Comparison of ENCODE assay signal across 13 cellular contexts in the genomic region with DNA sequence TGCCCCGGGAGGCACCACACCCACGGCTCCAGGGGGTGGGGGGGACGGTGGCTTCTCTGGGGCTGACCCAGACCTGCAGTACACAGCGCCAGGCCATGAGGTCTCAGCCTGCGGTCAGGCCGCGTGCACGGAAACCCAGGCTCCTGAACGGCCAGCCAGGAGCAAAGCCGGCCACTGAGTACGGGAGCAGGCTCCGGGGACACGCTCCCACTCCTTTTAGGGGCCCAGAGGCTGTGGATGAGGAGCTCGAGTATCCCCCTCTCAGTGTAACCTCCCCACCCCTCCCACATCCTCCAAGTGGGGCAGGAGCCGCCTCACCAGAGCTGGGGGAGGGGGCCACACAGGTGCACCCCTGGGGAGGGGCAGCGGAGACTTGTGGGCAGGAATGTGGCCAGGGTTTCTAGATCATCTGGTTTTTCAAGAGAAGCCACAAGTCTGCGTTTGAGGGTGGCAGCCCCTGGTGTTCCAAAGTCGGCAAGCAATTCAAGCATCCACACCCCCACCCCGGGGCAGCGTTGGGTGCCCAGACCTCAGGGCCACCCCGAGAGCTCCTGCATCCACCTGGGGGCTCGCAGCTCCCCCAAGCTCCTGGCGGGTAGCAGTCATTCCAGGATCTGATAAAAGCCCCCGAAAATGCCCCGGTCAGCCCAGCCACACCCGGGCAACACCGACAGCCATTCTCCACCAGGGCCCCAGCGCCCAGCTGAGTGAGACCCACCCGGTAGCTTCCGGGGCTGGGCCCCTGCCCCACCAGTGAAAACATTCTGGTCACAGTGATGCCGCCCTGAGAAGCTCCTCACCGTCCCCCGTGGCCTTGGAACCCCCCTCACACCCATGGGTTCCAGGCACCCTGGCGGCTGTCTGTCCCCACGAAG. TPM values are rescaled to one million over a fixed set of nuclear protein-coding genes. Genes with fewer than 3 reads are reported as not detected.
A peak's percentile ranks its signal among the peaks of the same experiment; 100 is the strongest.
DNase-seq lines count a peak whose midpoint lies in the region; ATAC-seq and TF ChIP-seq lines count a peak whose summit lies in the region.
"Had no signal": no experiment of that assay in that cellular context is flagged by ENCODE, and none has a peak within 500 bp of the region (broad histone marks: within the 10 kb centered on the region; RNA-seq: fewer than 3 reads in every experiment).

No MANE protein-coding gene starts in this region.

- peak in 2 of 3 donors; percentile 5 to 25 for ATAC-seq in natural killer cell
- ATAC-seq in natural killer cell treated with Interleukin-12 subunit alpha and Interleukin-12 subunit beta and Interleukin-15 and Interleukin-18, amount 100 ng/mL, for 72 hours, result no peak
- no peak for ATAC-seq in activated CD8-positive, alpha-beta T cell treated with anti-CD3 and anti-CD28 coated beads for 36 hours
- ATAC-seq: activated CD8-positive, alpha-beta T cell treated with anti-CD3 and anti-CD28 coated beads, Interleukin-2, amount 10 ng/mL, durations not matched to agents 7 days and 5 days had no signal

- H3K4me3 ChIP-seq in esophagus squamous epithelium, result peak overlapping the region; percentile 38 to 87 (median 41)
- peak overlapping the region; percentile 45 for H3K4me3 ChIP-seq in osteoblast (ENCODE audit: insufficient read depth, low read length)

- CTCF ChIA-PET in GM10248 (lab: Yijun Ruan, JAX), result no interaction called here
- CTCF ChIA-PET in activated CD8-positive, alpha-beta T cell treated with anti-CD3 and anti-CD28 coated beads for 36 hours (lab: Charles Lee), result no interaction called here

- 38 to 60% methylated on average over 3 to 4 of the region's 35 CpGs for WGBS in esophagus squamous epithelium, 2 donors

- H3K27ac ChIP-seq in esophagus squamous epithelium (peak overlapping the region; percentile 89 to 100 (median 96)), osteoblast (ENCODE audit: low read depth, low read length) (peak overlapping the region; percentile 91)

- H3K4me3 Mint-ChIP-seq in natural killer cell, result peak overlapping the region; percentile 25
- no peak overlapping the region for H3K4me3 Mint-ChIP-seq in natural killer cell treated with Interleukin-12 subunit alpha and Interleukin-12 subunit beta and Interleukin-15 and Interleukin-18, amount 100 ng/mL, for 72 hours
- no peak overlapping the region for H3K4me3 Mint-ChIP-seq in activated CD8-positive, alpha-beta T cell treated with anti-CD3 and anti-CD28 coated beads for 36 hours
- H3K4me3 Mint-ChIP-seq: activated CD8-positive, alpha-beta T cell treated with anti-CD3 and anti-CD28 coated beads, Interleukin-2, amount 10 ng/mL, durations not matched to agents 7 days and 5 days; activated naive CD8-positive, alpha-beta T cell treated with anti-CD3 and anti-CD28 coated beads, Interleukin-2, amount 10 ng/mL, durations not matched to agents 7 days and 5 days had no signal

- intact Hi-C loops in natural killer cell (cut with micrococcal nuclease) (no loop called here), esophagus squamous epithelium (cut with DNase I) (loop anchor here (10.0 kb wide), 1 partner anchor 53 kb away; no protein-coding TSS in a partner anchor)
- intact Hi-C loops in activated CD8-positive, alpha-beta T cell treated with anti-CD3 and anti-CD28 coated beads for 36 hours (cut with micrococcal nuclease), result no loop called here

- H3K27ac Mint-ChIP-seq in natural killer cell, result peak overlapping the region in 1 of 2 donors; percentile 22
- H3K27ac Mint-ChIP-seq in natural killer cell treated with Interleukin-12 subunit alpha and Interleukin-12 subunit beta and Interleukin-15 and Interleukin-18, amount 100 ng/mL, for 72 hours, result no peak overlapping the region
- H3K27ac Mint-ChIP-seq in activated CD8-positive, alpha-beta T cell treated with anti-CD3 and anti-CD28 coated beads for 36 hours, result no peak overlapping the region
- H3K27ac Mint-ChIP-seq: activated CD8-positive, alpha-beta T cell treated with anti-CD3 and anti-CD28 coated beads, Interleukin-2, amount 10 ng/mL, durations not matched to agents 7 days and 5 days; activated naive CD8-positive, alpha-beta T cell treated with anti-CD3 and anti-CD28 coated beads, Interleukin-2, amount 10 ng/mL, durations not matched to agents 7 days and 5 days had no signal

- H3K9me3 Mint-ChIP-seq in natural killer cell, result no peaks in the 10 kb centered on the region
- no peaks in the 10 kb centered on the region for H3K9me3 Mint-ChIP-seq in natural killer cell treated with Interleukin-12 subunit alpha and Interleukin-12 subunit beta and Interleukin-15 and Interleukin-18, amount 100 ng/mL, for 72 hours
- H3K9me3 Mint-ChIP-seq in activated CD8-positive, alpha-beta T cell treated with anti-CD3 and anti-CD28 coated beads for 36 hours, result no peaks in the 10 kb centered on the region

- H3K36me3 Mint-ChIP-seq in natural killer cell, result no peaks in the 10 kb centered on the region
- H3K36me3 Mint-ChIP-seq in natural killer cell treated with Interleukin-12 subunit alpha and Interleukin-12 subunit beta and Interleukin-15 and Interleukin-18, amount 100 ng/mL, for 72 hours, result peaks cover 7% of the 10 kb centered on the region
- H3K36me3 Mint-ChIP-seq in activated CD8-positive, alpha-beta T cell treated with anti-CD3 and anti-CD28 coated beads for 36 hours (ENCODE audit: low read depth), result peaks cover 8% of the 10 kb centered on the region

- in situ Hi-C loops in KBM-7 (cut with MboI; ENCODE audit: low pct_unique_long_range_greater_than_20kb, low sequenced_read_pairs), result no loop called here

- no peaks in the 10 kb centered on the region for H3K9me3 ChIP-seq in esophagus squamous epithelium
- H3K9me3 ChIP-seq in osteoblast (ENCODE audit: low read depth, low read length), result no peaks in the 10 kb centered on the region

- POLR2A ChIA-PET in GM10248 (lab: Yijun Ruan, JAX), result interaction anchor here (1.6 kb wide), 1 partner anchor 8 kb away, joined by 3 read pairs; no protein-coding TSS in a partner anchor
- POLR2A ChIA-PET in activated CD8-positive, alpha-beta T cell treated with anti-CD3 and anti-CD28 coated beads for 36 hours (lab: Charles Lee), result interaction anchor here (1.3 to 1.9 kb wide), 3 partner anchors 13 to 557 kb away, joined by 3 to 7 read pairs (median 6); no protein-coding TSS in a partner anchor

- peaks cover 0 to 31% (median 0%) of the 10 kb centered on the region in 3 donors for H3K36me3 ChIP-seq in esophagus squamous epithelium
- peaks cover 5% of the 10 kb centered on the region for H3K36me3 ChIP-seq in osteoblast (ENCODE audit: insufficient read depth, low read length)

- DNase-seq in natural killer cell (no peak), esophagus squamous epithelium (lab: John Stamatoyannopoulos, UW) (no peak), osteoblast (ENCODE audit: insufficient read length, low spot score, missing footprints) (no peak), KBM-7 (no peak), GM10248 (ENCODE audit: extremely low spot score) (no peak), NCI-H2029 treated with DMSO at 0.1 percent for 48 hours (lab: John Stamatoyannopoulos, UW) (no peak)
- no peak for DNase-seq in natural killer cell treated with Interleukin-12 subunit alpha and Interleukin-12 subunit beta and Interleukin-15 and Interleukin-18, amount 100 ng/mL, for 72 hours (ENCODE audit: low spot score)
- DNase-seq in activated CD8-positive, alpha-beta T cell treated with anti-CD3 and anti-CD28 coated beads for 36 hours, result no peak
- DNase-seq: activated CD8-positive, alpha-beta T cell treated with anti-CD3 and anti-CD28 coated beads, Interleukin-2, amount 10 ng/mL, durations not matched to agents 7 days and 5 days; activated naive CD8-positive, alpha-beta T cell treated with anti-CD3 and anti-CD28 coated beads, Interleukin-2, amount 10 ng/mL, durations not matched to agents 7 days and 5 days; effector CD8-positive, alpha-beta T cell; H7; NCI-H524 treated with DMSO at 0.1 percent for 48 hours had no signal

- no peak for TF ChIP-seq POLR2A in esophagus squamous epithelium (IDR thresholded peaks at IDR 0.05)

- H3K4me1 ChIP-seq in esophagus squamous epithelium (peaks cover 61 to 88% (median 62%) of the 10 kb centered on the region in 3 donors), osteoblast (ENCODE audit: insufficient read depth, low read length) (peaks cover 39% of the 10 kb centered on the region)

- peak overlapping the region; percentile 67 for H3K4me2 ChIP-seq in osteoblast (ENCODE audit: insufficient read depth, low read length)

- H3K27me3 ChIP-seq in esophagus squamous epithelium (no peaks in the 10 kb centered on the region), osteoblast (ENCODE audit: insufficient read depth, low read length) (no peaks in the 10 kb centered on the region)

- H3K4me1 Mint-ChIP-seq in natural killer cell, result peaks cover 23 to 54% of the 10 kb centered on the region in 2 donors
- H3K4me1 Mint-ChIP-seq in natural killer cell treated with Interleukin-12 subunit alpha and Interleukin-12 subunit beta and Interleukin-15 and Interleukin-18, amount 100 ng/mL, for 72 hours (ENCODE audit: low read depth in 2 of 2), result peaks cover 20 to 22% of the 10 kb centered on the region in 2 donors
- peaks cover 24% of the 10 kb centered on the region for H3K4me1 Mint-ChIP-seq in activated CD8-positive, alpha-beta T cell treated with anti-CD3 and anti-CD28 coated beads for 36 hours (ENCODE audit: low read depth)

- TF ChIP-seq CTCF in natural killer cell (IDR thresholded peaks at IDR 0.05), result no peak
- peak in 1 of 6 experiments; percentile 13 for TF ChIP-seq CTCF in esophagus squamous epithelium (IDR thresholded peaks at IDR 0.05)
- no peak for TF ChIP-seq CTCF in osteoblast (IDR thresholded peaks at IDR 0.05; ENCODE audit: extremely low read depth, low read depth, low read length)
- TF ChIP-seq CTCF in GM10248 (IDR thresholded peaks at IDR 0.05; ENCODE audit: control extremely low read depth, extremely low read depth, low read depth, missing control alignments), result no peak
- TF ChIP-seq CTCF in activated CD8-positive, alpha-beta T cell treated with anti-CD3 and anti-CD28 coated beads for 36 hours (IDR thresholded peaks at IDR 0.05), result no peak

- H4K20me1 ChIP-seq in osteoblast (ENCODE audit: insufficient read depth, low read length), result peaks cover 49% of the 10 kb centered on the region

- peaks cover 92% of the 10 kb centered on the region for H3K79me2 ChIP-seq in osteoblast (ENCODE audit: insufficient read depth, low read length)

- no peaks in the 10 kb centered on the region for H3K27me3 Mint-ChIP-seq in natural killer cell (ENCODE audit: low read depth in 2 of 2)
- no peaks in the 10 kb centered on the region for H3K27me3 Mint-ChIP-seq in natural killer cell treated with Interleukin-12 subunit alpha and Interleukin-12 subunit beta and Interleukin-15 and Interleukin-18, amount 100 ng/mL, for 72 hours
- H3K27me3 Mint-ChIP-seq in activated CD8-positive, alpha-beta T cell treated with anti-CD3 and anti-CD28 coated beads for 36 hours, result no peaks in the 10 kb centered on the region
- H3K27me3 Mint-ChIP-seq: activated naive CD8-positive, alpha-beta T cell treated with anti-CD3 and anti-CD28 coated beads, Interleukin-2, amount 10 ng/mL, durations not matched to agents 7 days and 5 days had no signal

- no peak overlapping the region for H2AFZ ChIP-seq in osteoblast (ENCODE audit: low read length)

RNA-seq across cellular contexts. Expression of a gene that starts 6.1 kb away (rescaled TPM):
- total RNA-seq in natural killer cell (100 to 1,000 TPM in 1 of 3 donors, 10 to 100 TPM in 2; 92.0 to 106 (median 94.3) TPM), esophagus squamous epithelium (10 to 100 TPM; 31.3 to 84.3 (median 68.3) TPM), osteoblast (58.0 and 69.1 TPM in 2 replicates)
- 100 to 1,000 TPM; 204 to 205 TPM for total RNA-seq in natural killer cell treated with Interleukin-12 subunit alpha and Interleukin-12 subunit beta and Interleukin-15 and Interleukin-18, amount 100 ng/mL, for 72 hours
- total RNA-seq in activated CD8-positive, alpha-beta T cell treated with anti-CD3 and anti-CD28 coated beads for 36 hours, result 10 to 100 TPM; 41.7 to 42.0 TPM

RNA-seq across cellular contexts. Expression of a gene that starts 37.7 kb away (rescaled TPM):
- total RNA-seq in natural killer cell (10 to 100 TPM; 51.5 to 61.1 (median 54.0) TPM), esophagus squamous epithelium (10 to 100 TPM; 59.3 to 68.5 (median 61.6) TPM), osteoblast (75.7 and 100 TPM in 2 replicates)
- total RNA-seq in natural killer cell treated with Interleukin-12 subunit alpha and Interleukin-12 subunit beta and Interleukin-15 and Interleukin-18, amount 100 ng/mL, for 72 hours, result 10 to 100 TPM; 50.9 to 79.2 TPM
- total RNA-seq in activated CD8-positive, alpha-beta T cell treated with anti-CD3 and anti-CD28 coated beads for 36 hours, result 10 to 100 TPM; 55.1 to 58.0 TPM

Comparison
In these comparisons a context has a peak if more than half of its experiments do, and no peak if none do; other contexts are left out.
1. ATAC-seq: peak in natural killer cell (2 of 3); none in natural killer cell treated with Interleukin-12 subunit alpha and Interleukin-12 subunit beta and Interleukin-15 and Interleukin-18, amount 100 ng/mL, for 72 hours (0 of 2) and activated CD8-positive, alpha-beta T cell treated with anti-CD3 and anti-CD28 coated beads for 36 hours (single experiment).